ENCODE assay signal across 1 cellular context in the genomic region with DNA sequence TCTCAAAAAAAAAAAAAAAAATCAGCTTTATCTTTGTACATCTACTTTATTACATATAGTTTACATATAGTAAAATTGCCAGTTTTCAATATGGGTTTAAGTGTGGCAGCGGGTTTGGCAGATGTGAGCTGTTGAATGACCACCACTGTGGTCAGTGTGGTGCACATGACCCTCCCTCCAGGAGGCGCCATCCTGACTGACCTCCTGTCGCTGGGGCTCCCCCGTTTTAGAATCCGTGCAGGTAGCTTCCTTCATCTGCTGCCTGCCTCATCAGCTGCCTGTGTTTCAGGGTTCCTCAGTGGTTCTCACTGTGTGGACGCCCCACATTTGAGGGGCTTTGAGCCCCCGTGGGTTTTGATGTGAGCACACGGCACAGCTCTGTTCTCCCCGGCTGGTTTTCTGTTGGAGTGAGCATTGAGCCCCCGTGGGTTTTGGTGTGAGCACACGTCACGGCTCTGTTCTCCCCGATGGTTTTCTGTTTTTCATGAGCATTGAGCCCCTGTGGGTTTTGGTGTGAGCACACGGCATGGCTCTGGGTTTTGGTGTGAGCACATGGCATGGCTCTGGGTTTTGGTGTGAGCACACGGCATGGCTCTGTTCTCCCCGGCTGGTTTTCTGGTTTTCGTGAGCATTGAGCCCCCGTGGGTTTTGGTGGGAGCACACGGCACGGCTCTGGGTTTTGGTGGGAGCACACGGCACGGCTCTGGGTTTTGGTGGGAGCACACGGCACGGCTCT.
TF ChIP-seq lines count a peak whose summit lies in the region.

No MANE protein-coding gene starts in this region.

TF ChIP-seq in K562, 482 proteins besides CTCF, POLR2A, EP300 and RAD21 (continued from another document):
- TF ChIP-seq, protein P1, sequence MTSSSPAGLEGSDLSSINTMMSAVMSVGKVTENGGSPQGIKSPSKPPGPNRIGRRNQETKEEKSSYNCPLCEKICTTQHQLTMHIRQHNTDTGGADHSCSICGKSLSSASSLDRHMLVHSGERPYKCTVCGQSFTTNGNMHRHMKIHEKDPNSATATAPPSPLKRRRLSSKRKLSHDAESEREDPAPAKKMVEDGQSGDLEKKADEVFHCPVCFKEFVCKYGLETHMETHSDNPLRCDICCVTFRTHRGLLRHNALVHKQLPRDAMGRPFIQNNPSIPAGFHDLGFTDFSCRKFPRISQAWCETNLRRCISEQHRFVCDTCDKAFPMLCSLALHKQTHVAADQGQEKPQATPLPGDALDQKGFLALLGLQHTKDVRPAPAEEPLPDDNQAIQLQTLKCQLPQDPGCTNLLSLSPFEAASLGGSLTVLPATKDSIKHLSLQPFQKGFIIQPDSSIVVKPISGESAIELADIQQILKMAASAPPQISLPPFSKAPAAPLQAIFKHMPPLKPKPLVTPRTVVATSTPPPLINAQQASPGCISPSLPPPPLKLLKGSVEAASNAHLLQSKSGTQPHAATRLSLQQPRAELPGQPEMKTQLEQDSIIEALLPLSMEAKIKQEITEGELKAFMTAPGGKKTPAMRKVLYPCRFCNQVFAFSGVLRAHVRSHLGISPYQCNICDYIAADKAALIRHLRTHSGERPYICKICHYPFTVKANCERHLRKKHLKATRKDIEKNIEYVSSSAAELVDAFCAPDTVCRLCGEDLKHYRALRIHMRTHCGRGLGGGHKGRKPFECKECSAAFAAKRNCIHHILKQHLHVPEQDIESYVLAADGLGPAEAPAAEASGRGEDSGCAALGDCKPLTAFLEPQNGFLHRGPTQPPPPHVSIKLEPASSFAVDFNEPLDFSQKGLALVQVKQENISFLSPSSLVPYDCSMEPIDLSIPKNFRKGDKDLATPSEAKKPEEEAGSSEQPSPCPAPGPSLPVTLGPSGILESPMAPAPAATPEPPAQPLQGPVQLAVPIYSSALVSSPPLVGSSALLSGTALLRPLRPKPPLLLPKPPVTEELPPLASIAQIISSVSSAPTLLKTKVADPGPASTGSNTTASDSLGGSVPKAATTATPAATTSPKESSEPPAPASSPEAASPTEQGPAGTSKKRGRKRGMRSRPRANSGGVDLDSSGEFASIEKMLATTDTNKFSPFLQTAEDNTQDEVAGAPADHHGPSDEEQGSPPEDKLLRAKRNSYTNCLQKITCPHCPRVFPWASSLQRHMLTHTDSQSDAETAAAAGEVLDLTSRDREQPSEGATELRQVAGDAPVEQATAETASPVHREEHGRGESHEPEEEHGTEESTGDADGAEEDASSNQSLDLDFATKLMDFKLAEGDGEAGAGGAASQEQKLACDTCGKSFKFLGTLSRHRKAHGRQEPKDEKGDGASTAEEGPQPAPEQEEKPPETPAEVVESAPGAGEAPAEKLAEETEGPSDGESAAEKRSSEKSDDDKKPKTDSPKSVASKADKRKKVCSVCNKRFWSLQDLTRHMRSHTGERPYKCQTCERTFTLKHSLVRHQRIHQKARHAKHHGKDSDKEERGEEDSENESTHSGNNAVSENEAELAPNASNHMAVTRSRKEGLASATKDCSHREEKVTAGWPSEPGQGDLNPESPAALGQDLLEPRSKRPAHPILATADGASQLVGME (CRISPR knock-in tag; IDR thresholded peaks at IDR 0.05) = no peak
- TF ChIP-seq, protein P2, sequence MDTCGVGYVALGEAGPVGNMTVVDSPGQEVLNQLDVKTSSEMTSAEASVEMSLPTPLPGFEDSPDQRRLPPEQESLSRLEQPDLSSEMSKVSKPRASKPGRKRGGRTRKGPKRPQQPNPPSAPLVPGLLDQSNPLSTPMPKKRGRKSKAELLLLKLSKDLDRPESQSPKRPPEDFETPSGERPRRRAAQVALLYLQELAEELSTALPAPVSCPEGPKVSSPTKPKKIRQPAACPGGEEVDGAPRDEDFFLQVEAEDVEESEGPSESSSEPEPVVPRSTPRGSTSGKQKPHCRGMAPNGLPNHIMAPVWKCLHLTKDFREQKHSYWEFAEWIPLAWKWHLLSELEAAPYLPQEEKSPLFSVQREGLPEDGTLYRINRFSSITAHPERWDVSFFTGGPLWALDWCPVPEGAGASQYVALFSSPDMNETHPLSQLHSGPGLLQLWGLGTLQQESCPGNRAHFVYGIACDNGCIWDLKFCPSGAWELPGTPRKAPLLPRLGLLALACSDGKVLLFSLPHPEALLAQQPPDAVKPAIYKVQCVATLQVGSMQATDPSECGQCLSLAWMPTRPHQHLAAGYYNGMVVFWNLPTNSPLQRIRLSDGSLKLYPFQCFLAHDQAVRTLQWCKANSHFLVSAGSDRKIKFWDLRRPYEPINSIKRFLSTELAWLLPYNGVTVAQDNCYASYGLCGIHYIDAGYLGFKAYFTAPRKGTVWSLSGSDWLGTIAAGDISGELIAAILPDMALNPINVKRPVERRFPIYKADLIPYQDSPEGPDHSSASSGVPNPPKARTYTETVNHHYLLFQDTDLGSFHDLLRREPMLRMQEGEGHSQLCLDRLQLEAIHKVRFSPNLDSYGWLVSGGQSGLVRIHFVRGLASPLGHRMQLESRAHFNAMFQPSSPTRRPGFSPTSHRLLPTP (IDR thresholded peaks at IDR 0.05; ENCODE audit: borderline replicate concordance, extremely low read depth, insufficient read length) = no peak
- TF ChIP-seq SNIP1 (IDR thresholded peaks at IDR 0.05; ENCODE audit: low read depth) (no peak), ZFP36 (IDR thresholded peaks at IDR 0.05; ENCODE audit: low read depth, low read length, partially characterized antibody) (no peak)
- TF ChIP-seq, protein P3, sequence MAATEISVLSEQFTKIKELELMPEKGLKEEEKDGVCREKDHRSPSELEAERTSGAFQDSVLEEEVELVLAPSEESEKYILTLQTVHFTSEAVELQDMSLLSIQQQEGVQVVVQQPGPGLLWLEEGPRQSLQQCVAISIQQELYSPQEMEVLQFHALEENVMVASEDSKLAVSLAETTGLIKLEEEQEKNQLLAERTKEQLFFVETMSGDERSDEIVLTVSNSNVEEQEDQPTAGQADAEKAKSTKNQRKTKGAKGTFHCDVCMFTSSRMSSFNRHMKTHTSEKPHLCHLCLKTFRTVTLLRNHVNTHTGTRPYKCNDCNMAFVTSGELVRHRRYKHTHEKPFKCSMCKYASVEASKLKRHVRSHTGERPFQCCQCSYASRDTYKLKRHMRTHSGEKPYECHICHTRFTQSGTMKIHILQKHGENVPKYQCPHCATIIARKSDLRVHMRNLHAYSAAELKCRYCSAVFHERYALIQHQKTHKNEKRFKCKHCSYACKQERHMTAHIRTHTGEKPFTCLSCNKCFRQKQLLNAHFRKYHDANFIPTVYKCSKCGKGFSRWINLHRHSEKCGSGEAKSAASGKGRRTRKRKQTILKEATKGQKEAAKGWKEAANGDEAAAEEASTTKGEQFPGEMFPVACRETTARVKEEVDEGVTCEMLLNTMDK (IDR thresholded peaks at IDR 0.05; ENCODE audit: borderline replicate concordance, insufficient read depth, low read depth, low read length, poor library complexity, severe bottlenecking) = peak; percentile 46
- TF ChIP-seq, protein P4, sequence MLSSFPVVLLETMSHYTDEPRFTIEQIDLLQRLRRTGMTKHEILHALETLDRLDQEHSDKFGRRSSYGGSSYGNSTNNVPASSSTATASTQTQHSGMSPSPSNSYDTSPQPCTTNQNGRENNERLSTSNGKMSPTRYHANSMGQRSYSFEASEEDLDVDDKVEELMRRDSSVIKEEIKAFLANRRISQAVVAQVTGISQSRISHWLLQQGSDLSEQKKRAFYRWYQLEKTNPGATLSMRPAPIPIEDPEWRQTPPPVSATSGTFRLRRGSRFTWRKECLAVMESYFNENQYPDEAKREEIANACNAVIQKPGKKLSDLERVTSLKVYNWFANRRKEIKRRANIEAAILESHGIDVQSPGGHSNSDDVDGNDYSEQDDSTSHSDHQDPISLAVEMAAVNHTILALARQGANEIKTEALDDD (IDR thresholded peaks at IDR 0.05) = no peak
